In the genomic region with DNA sequence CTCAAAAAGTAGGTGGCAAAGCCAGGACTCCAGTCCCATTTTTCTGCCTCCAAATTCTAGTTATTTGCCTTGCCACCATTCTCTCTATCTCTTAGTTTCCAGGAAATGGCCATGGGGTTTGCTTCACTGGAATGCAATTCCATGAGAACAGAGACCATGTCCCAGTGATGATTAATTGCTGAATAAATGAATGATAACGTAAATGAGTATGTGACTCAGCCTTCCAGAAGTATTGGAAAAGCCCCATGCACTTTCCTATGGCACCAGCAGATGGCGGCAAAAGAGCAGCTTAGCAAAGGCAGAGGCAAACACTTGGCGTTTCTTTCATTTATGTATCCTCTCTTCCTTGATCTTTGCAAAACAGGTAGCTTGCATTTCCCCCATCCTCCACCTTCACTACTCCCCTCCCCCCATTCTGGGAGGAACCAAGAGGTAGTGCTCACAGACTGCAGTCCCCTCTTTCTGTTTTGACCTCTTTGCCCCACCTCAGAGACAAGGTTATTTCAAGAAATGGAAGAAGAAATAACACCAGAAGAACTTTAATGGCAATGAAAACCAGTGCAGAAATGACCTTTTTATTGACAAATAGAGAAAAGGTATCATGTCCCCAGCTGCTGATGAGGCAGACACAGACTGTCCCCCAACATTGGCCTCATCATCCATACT, we compare ENCODE assay signal across 1 cellular context.
TF ChIP-seq lines count a peak whose summit lies in the region.

No MANE protein-coding gene starts in this region.

TF ChIP-seq in IMR-90, 13 proteins besides CTCF, POLR2A, EP300 and RAD21 (continued from another document):
- TF ChIP-seq USF2 (IDR thresholded peaks at IDR 0.05; ENCODE audit: low read depth, low read length) (no peak), MAFK (IDR thresholded peaks at IDR 0.05; ENCODE audit: low read depth, low read length) (0 out of 2 replicates have a peak, but pooled peaks have one; percentile 28), RFX5 (IDR thresholded peaks at IDR 0.05; ENCODE audit: low read depth, low read length) (0 out of 2 replicates have a peak, but pooled peaks have one; percentile 25), MAZ (IDR thresholded peaks at IDR 0.05; ENCODE audit: borderline replicate concordance, low read depth, low read length) (peak; percentile 62; the same call in 1 of the 2 replicates), CHD1 (IDR thresholded peaks at IDR 0.05; ENCODE audit: low read depth, low read length) (peak; percentile 85; the same call in 1 of the 2 replicates), FOS (IDR thresholded peaks at IDR 0.05; ENCODE audit: low read depth, low read length) (peak; percentile 21; the same call in 1 of the 2 replicates)
- TF ChIP-seq, protein P1, sequence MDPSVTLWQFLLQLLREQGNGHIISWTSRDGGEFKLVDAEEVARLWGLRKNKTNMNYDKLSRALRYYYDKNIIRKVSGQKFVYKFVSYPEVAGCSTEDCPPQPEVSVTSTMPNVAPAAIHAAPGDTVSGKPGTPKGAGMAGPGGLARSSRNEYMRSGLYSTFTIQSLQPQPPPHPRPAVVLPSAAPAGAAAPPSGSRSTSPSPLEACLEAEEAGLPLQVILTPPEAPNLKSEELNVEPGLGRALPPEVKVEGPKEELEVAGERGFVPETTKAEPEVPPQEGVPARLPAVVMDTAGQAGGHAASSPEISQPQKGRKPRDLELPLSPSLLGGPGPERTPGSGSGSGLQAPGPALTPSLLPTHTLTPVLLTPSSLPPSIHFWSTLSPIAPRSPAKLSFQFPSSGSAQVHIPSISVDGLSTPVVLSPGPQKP (IDR thresholded peaks at IDR 0.05; ENCODE audit: borderline replicate concordance, low read depth, low read length): no peak
